1 cellular context compared by ENCODE assay signal in the genomic region with DNA sequence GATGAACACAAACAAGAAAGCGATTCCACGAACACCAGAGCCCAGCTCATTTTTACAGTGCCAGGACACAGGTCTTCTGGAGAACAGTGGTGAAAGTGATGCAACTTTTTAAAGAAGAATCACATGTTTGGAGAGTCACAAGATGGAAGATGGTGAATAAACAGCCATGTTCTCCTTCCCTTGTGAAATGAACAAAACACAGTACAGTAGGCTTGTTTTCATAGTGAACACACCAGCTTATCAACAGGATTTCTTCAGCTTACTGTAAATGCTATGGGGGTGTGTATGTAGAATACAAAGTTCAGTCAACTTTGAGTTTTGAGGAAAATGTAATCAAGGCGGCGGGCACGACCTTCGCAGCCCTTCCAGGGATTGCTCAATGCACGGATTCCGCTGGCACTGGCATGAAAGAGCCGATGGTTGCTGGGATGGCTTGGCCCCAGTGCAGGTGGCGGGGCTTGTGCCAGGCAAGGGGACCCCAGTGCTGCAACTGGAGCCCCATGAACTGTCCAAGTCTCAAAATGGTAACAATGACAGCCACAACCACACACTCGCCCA.
TF ChIP-seq lines count a peak whose summit lies in the region.

No MANE protein-coding gene starts in this region.

TF ChIP-seq in HepG2, 621 proteins besides CTCF, POLR2A, EP300 and RAD21 (continued from another document and continues in another):
- TF ChIP-seq ZFP91 (CRISPR knock-in tag; IDR thresholded peaks at IDR 0.05; ENCODE audit: borderline replicate concordance) (peak; percentile 57), ZSCAN29 (CRISPR knock-in tag; conservative IDR thresholded peaks at IDR 0.05) (peak; percentile 73; the same call in 1 of the 2 replicates), MIER3 (CRISPR knock-in tag; IDR thresholded peaks at IDR 0.05; ENCODE audit: borderline replicate concordance) (peak; percentile 93; the same call in 1 of the 2 replicates), ZNF878 (CRISPR knock-in tag; IDR thresholded peaks at IDR 0.05) (peak; percentile 74; the same call in 1 of the 2 replicates), ZNF7 (CRISPR knock-in tag; IDR thresholded peaks at IDR 0.05) (peak; percentile 31; the same call in 1 of the 2 replicates), ETV5 (CRISPR knock-in tag; IDR thresholded peaks at IDR 0.05; ENCODE audit: borderline replicate concordance) (peak; percentile 73; the same call in 1 of the 2 replicates), NCOA2 (CRISPR knock-in tag; IDR thresholded peaks at IDR 0.05) (peak; percentile 98), MTF2 (CRISPR knock-in tag; IDR thresholded peaks at IDR 0.05; ENCODE audit: borderline replicate concordance) (no peak), ATF1 (CRISPR knock-in tag; IDR thresholded peaks at IDR 0.05) (no peak), SKI (IDR thresholded peaks at IDR 0.05; ENCODE audit: partially characterized antibody) (peak; percentile 75), GMEB1 (CRISPR knock-in tag; IDR thresholded peaks at IDR 0.05; ENCODE audit: borderline replicate concordance) (no peak), KDM2A (CRISPR knock-in tag; IDR thresholded peaks at IDR 0.05; ENCODE audit: borderline replicate concordance, low read depth) (peak; percentile 66), NFRKB (IDR thresholded peaks at IDR 0.05) (no peak), FOXP1 (IDR thresholded peaks at IDR 0.05) (peak; percentile 25; the same call in 1 of the 2 replicates), FOXP1 (CRISPR knock-in tag; IDR thresholded peaks at IDR 0.05) (peak; percentile 93), FOXO1 (CRISPR knock-in tag; IDR thresholded peaks at IDR 0.05) (peak; percentile 97), ZNF414 (CRISPR knock-in tag; IDR thresholded peaks at IDR 0.05) (peak; percentile 93), SNAPC2 (CRISPR knock-in tag; IDR thresholded peaks at IDR 0.05) (0 out of 2 replicates have a peak, but pooled peaks have one; percentile 76), SALL1 (CRISPR knock-in tag; IDR thresholded peaks at IDR 0.05) (peak; percentile 98), ZNF543 (CRISPR knock-in tag; IDR thresholded peaks at IDR 0.05) (0 out of 2 replicates have a peak, but pooled peaks have one; percentile 35), SYNCRIP (IDR thresholded peaks at IDR 0.05; ENCODE audit: insufficient read depth, low read depth, low read length) (no peak), RARA (CRISPR knock-in tag; IDR thresholded peaks at IDR 0.05) (peak; percentile 97), HMG20B (CRISPR knock-in tag; conservative IDR thresholded peaks at IDR 0.05) (peak; percentile 80), RNF2 (conservative IDR thresholded peaks at IDR 0.05; ENCODE audit: low read depth) (0 out of 2 replicates have a peak, but pooled peaks have one; percentile 24), LCORL (IDR thresholded peaks at IDR 0.05) (no peak), LCORL (CRISPR knock-in tag; IDR thresholded peaks at IDR 0.05) (peak; percentile 83), ZZZ3 (CRISPR knock-in tag; IDR thresholded peaks at IDR 0.05; ENCODE audit: borderline replicate concordance) (no peak), SAP130 (CRISPR knock-in tag; IDR thresholded peaks at IDR 0.05; ENCODE audit: low read depth) (peak; percentile 86), ZNF556 (CRISPR knock-in tag; IDR thresholded peaks at IDR 0.05; ENCODE audit: borderline replicate concordance) (no peak; the same call in 1 of the 2 replicates), ESRRA (CRISPR knock-in tag; IDR thresholded peaks at IDR 0.05; ENCODE audit: low read depth) (peak; percentile 83; the same call in 1 of the 2 replicates), TAF1 (CRISPR knock-in tag; IDR thresholded peaks at IDR 0.05) (no peak), RFXAP (CRISPR knock-in tag; IDR thresholded peaks at IDR 0.05; ENCODE audit: borderline replicate concordance) (peak; percentile 51; the same call in 1 of the 2 replicates), NR2F2 (IDR thresholded peaks at IDR 0.05; ENCODE audit: borderline replicate concordance, low read depth) (peak; percentile 83), HOXA7 (CRISPR knock-in tag; IDR thresholded peaks at IDR 0.05) (no peak), SRSF4 (IDR thresholded peaks at IDR 0.05; ENCODE audit: low read depth, low read length, poor library complexity, severe bottlenecking) (no peak), ZNF615 (CRISPR knock-in tag; IDR thresholded peaks at IDR 0.05; ENCODE audit: borderline replicate concordance) (0 out of 2 replicates have a peak, but pooled peaks have one; percentile 81), MBD4 (IDR thresholded peaks at IDR 0.05; ENCODE audit: borderline replicate concordance, low read length) (no peak)
- TF ChIP-seq, protein P1, sequence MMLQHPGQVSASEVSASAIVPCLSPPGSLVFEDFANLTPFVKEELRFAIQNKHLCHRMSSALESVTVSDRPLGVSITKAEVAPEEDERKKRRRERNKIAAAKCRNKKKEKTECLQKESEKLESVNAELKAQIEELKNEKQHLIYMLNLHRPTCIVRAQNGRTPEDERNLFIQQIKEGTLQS (CRISPR knock-in tag; IDR thresholded peaks at IDR 0.05): peak; percentile 32; the same call in 1 of the 2 replicates
- TF ChIP-seq, protein P2, sequence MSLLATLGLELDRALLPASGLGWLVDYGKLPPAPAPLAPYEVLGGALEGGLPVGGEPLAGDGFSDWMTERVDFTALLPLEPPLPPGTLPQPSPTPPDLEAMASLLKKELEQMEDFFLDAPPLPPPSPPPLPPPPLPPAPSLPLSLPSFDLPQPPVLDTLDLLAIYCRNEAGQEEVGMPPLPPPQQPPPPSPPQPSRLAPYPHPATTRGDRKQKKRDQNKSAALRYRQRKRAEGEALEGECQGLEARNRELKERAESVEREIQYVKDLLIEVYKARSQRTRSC (CRISPR knock-in tag; IDR thresholded peaks at IDR 0.05; ENCODE audit: low read depth): no peak
- TF ChIP-seq, protein P3, sequence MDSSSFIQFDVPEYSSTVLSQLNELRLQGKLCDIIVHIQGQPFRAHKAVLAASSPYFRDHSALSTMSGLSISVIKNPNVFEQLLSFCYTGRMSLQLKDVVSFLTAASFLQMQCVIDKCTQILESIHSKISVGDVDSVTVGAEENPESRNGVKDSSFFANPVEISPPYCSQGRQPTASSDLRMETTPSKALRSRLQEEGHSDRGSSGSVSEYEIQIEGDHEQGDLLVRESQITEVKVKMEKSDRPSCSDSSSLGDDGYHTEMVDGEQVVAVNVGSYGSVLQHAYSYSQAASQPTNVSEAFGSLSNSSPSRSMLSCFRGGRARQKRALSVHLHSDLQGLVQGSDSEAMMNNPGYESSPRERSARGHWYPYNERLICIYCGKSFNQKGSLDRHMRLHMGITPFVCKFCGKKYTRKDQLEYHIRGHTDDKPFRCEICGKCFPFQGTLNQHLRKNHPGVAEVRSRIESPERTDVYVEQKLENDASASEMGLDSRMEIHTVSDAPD (CRISPR knock-in tag; IDR thresholded peaks at IDR 0.05): peak; percentile 90; the same call in 1 of the 2 replicates
- TF ChIP-seq, protein P4, sequence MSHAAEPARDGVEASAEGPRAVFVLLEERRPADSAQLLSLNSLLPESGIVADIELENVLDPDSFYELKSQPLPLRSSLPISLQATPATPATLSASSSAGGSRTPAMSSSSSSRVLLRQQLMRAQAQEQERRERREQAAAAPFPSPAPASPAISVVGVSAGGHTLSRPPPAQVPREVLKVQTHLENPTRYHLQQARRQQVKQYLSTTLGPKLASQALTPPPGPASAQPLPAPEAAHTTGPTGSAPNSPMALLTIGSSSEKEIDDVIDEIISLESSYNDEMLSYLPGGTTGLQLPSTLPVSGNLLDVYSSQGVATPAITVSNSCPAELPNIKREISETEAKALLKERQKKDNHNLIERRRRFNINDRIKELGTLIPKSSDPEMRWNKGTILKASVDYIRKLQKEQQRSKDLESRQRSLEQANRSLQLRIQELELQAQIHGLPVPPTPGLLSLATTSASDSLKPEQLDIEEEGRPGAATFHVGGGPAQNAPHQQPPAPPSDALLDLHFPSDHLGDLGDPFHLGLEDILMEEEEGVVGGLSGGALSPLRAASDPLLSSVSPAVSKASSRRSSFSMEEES (CRISPR knock-in tag; IDR thresholded peaks at IDR 0.05): peak; percentile 95
- TF ChIP-seq, protein P5, sequence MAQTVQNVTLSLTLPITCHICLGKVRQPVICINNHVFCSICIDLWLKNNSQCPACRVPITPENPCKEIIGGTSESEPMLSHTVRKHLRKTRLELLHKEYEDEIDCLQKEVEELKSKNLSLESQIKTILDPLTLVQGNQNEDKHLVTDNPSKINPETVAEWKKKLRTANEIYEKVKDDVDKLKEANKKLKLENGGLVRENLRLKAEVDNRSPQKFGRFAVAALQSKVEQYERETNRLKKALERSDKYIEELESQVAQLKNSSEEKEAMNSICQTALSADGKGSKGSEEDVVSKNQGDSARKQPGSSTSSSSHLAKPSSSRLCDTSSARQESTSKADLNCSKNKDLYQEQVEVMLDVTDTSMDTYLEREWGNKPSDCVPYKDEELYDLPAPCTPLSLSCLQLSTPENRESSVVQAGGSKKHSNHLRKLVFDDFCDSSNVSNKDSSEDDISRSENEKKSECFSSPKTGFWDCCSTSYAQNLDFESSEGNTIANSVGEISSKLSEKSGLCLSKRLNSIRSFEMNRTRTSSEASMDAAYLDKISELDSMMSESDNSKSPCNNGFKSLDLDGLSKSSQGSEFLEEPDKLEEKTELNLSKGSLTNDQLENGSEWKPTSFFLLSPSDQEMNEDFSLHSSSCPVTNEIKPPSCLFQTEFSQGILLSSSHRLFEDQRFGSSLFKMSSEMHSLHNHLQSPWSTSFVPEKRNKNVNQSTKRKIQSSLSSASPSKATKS (CRISPR knock-in tag; IDR thresholded peaks at IDR 0.05): peak; percentile 71; the same call in 1 of the 2 replicates
- TF ChIP-seq, protein P6, sequence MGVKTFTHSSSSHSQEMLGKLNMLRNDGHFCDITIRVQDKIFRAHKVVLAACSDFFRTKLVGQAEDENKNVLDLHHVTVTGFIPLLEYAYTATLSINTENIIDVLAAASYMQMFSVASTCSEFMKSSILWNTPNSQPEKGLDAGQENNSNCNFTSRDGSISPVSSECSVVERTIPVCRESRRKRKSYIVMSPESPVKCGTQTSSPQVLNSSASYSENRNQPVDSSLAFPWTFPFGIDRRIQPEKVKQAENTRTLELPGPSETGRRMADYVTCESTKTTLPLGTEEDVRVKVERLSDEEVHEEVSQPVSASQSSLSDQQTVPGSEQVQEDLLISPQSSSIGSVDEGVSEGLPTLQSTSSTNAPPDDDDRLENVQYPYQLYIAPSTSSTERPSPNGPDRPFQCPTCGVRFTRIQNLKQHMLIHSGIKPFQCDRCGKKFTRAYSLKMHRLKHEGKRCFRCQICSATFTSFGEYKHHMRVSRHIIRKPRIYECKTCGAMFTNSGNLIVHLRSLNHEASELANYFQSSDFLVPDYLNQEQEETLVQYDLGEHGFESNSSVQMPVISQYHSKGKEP (CRISPR knock-in tag; IDR thresholded peaks at IDR 0.05): no peak
- TF ChIP-seq, protein P7, sequence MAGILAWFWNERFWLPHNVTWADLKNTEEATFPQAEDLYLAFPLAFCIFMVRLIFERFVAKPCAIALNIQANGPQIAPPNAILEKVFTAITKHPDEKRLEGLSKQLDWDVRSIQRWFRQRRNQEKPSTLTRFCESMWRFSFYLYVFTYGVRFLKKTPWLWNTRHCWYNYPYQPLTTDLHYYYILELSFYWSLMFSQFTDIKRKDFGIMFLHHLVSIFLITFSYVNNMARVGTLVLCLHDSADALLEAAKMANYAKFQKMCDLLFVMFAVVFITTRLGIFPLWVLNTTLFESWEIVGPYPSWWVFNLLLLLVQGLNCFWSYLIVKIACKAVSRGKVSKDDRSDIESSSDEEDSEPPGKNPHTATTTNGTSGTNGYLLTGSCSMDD (CRISPR knock-in tag; IDR thresholded peaks at IDR 0.05): no peak
- TF ChIP-seq, protein P8, sequence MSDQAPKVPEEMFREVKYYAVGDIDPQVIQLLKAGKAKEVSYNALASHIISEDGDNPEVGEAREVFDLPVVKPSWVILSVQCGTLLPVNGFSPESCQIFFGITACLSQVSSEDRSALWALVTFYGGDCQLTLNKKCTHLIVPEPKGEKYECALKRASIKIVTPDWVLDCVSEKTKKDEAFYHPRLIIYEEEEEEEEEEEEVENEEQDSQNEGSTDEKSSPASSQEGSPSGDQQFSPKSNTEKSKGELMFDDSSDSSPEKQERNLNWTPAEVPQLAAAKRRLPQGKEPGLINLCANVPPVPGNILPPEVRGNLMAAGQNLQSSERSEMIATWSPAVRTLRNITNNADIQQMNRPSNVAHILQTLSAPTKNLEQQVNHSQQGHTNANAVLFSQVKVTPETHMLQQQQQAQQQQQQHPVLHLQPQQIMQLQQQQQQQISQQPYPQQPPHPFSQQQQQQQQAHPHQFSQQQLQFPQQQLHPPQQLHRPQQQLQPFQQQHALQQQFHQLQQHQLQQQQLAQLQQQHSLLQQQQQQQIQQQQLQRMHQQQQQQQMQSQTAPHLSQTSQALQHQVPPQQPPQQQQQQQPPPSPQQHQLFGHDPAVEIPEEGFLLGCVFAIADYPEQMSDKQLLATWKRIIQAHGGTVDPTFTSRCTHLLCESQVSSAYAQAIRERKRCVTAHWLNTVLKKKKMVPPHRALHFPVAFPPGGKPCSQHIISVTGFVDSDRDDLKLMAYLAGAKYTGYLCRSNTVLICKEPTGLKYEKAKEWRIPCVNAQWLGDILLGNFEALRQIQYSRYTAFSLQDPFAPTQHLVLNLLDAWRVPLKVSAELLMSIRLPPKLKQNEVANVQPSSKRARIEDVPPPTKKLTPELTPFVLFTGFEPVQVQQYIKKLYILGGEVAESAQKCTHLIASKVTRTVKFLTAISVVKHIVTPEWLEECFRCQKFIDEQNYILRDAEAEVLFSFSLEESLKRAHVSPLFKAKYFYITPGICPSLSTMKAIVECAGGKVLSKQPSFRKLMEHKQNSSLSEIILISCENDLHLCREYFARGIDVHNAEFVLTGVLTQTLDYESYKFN (CRISPR knock-in tag; conservative IDR thresholded peaks at IDR 0.05): peak; percentile 94
